ENCODE assay signal across 8 cellular contexts in the genomic region with DNA sequence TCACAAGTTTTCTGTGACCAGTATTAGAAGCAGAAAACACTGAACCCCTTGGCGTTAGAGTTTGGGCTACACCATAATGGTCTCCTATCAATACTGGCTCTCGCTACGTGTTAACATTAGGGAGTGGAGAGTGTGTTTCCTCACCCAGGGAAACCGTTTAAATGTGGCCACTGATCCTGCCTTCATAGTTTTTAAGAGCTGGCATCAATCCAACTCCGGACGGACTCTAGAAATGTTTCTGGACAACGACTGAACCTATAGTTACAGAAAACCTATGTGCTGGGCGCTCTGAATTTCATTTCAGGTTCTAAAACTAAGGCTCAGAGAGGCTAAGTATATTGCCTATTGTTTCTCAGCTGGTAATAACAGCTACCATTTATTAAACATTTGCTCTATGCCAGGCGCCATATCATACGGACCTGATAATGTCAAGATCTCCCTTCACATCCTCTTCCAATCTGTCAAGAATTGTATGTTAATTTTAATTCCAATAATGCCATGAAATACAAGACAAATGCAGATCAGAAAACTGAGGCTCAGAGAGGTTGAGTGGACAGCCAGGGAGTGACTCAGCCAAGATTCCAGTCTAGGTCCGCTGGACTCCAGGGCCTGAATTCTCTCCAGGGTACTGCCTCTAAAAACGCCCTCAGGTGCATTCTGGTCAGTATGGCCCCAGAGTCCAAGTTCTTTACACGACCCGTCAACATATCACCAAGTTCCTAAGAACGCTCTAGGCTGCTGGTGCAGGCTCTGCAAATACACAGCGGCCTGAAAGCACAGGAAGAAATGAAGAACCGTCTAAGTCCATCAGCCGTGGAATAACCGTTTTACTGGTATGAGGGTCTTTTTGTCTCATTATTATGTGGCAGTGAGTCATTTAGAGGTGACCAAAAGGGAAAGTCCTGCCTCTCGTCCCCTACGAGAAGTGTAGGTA. TPM values are rescaled to one million over a fixed set of nuclear protein-coding genes. Genes with fewer than 3 reads are reported as not detected.
DNase-seq lines count a peak whose midpoint lies in the region; ATAC-seq and TF ChIP-seq lines count a peak whose summit lies in the region.

No MANE protein-coding gene starts in this region.

- H3K9me3 ChIP-seq in heart right ventricle (peaks cover 0 to 3% (median 0%) of the 10 kb centered on the region in 11 donors), psoas muscle (no peaks in the 10 kb centered on the region)

- no peaks in the 10 kb centered on the region for H3K9me3 Mint-ChIP-seq in activated T-helper 1 cell treated with anti-CD3 and anti-CD28 coated beads, Interleukin-12 subunit alpha, Interleukin-12 subunit beta, Interleukin-2, Interleukin-4 antibody, amounts not matched to agents 30 ng/mL and 10 ng/mL and 1 ng/mL, durations not matched to agents 14 hours and 24 hours and 36 hours

- intact Hi-C loops in activated T-helper 1 cell treated with anti-CD3 and anti-CD28 coated beads, Interleukin-12 subunit alpha, Interleukin-12 subunit beta, Interleukin-2, Interleukin-4 antibody, amounts not matched to agents 30 ng/mL and 10 ng/mL and 1 ng/mL, durations not matched to agents 14 hours and 24 hours and 36 hours (cut with micrococcal nuclease): loop anchor here (5.0 to 10.0 kb wide), 5 partner anchors 35 to 752 kb away; a partner anchor contains a TSS
- intact Hi-C loops in heart right ventricle (cut with DNase I) (loop anchor here in 5 of 10 donors (5.0 to 10.0 kb wide), 5 partner anchors 75 to 152 kb away; a partner anchor contains a TSS), psoas muscle (cut with DNase I) (loop anchor here in 1 of 2 donors (10.0 kb wide), 1 partner anchor 152 kb away; a partner anchor contains a TSS)

- peak overlapping the region; percentile 96 for H3K4me3 Mint-ChIP-seq in activated T-helper 1 cell treated with anti-CD3 and anti-CD28 coated beads, Interleukin-12 subunit alpha, Interleukin-12 subunit beta, Interleukin-2, Interleukin-4 antibody, amounts not matched to agents 30 ng/mL and 10 ng/mL and 1 ng/mL, durations not matched to agents 14 hours and 24 hours and 36 hours

- H3K4me1 ChIP-seq in heart right ventricle (peaks cover 3 to 57% (median 34%) of the 10 kb centered on the region in 9 donors), psoas muscle (peaks cover 29% of the 10 kb centered on the region)

- H3K36me3 ChIP-seq in heart right ventricle (no peaks in the 10 kb centered on the region), psoas muscle (ENCODE audit: insufficient read depth in 1 of 2, low read depth in 1 of 2) (no peaks in the 10 kb centered on the region)

- H3K27ac Mint-ChIP-seq in activated T-helper 1 cell treated with anti-CD3 and anti-CD28 coated beads, Interleukin-12 subunit alpha, Interleukin-12 subunit beta, Interleukin-2, Interleukin-4 antibody, amounts not matched to agents 30 ng/mL and 10 ng/mL and 1 ng/mL, durations not matched to agents 14 hours and 24 hours and 36 hours: peak overlapping the region; percentile 100

- peak; percentile 58 for DNase-seq in COLO668 (lab: John Stamatoyannopoulos, UW; ENCODE audit: unreplicated experiment)
- DNase-seq in HK-2 (ENCODE audit: unreplicated experiment): peak; percentile 71
- DNase-seq in activated T-helper 1 cell treated with anti-CD3 and anti-CD28 coated beads, Interleukin-12 subunit alpha, Interleukin-12 subunit beta, Interleukin-2, Interleukin-4 antibody, amounts not matched to agents 30 ng/mL and 10 ng/mL and 1 ng/mL, durations not matched to agents 14 hours and 24 hours and 36 hours (ENCODE audit: low spot score): no peak
- DNase-seq in heart right ventricle: peak in 1 of 2 donors; percentile 15
- no peak for DNase-seq in psoas muscle
- DNase-seq in DMS79 (lab: John Stamatoyannopoulos, UW): no peak
- DNase-seq in NCI-H1694 (lab: John Stamatoyannopoulos, UW): no peak

- H3K27ac ChIP-seq in heart right ventricle (peak overlapping the region; percentile 86 to 99 (median 96)), psoas muscle (peak overlapping the region; percentile 98)

- no peaks in the 10 kb centered on the region for H3K27me3 Mint-ChIP-seq in activated T-helper 1 cell treated with anti-CD3 and anti-CD28 coated beads, Interleukin-12 subunit alpha, Interleukin-12 subunit beta, Interleukin-2, Interleukin-4 antibody, amounts not matched to agents 30 ng/mL and 10 ng/mL and 1 ng/mL, durations not matched to agents 14 hours and 24 hours and 36 hours (ENCODE audit: insufficient read depth)

- ATAC-seq in heart right ventricle (peak in 7 of 8 donors; percentile 6 to 32 (median 25)), psoas muscle (peak; percentile 5 to 41 (median 28)), HG02970 (IDR thresholded peaks at IDR 0.05; ENCODE audit: low FRiP score, unreplicated experiment) (no peak)

- H3K36me3 Mint-ChIP-seq in activated T-helper 1 cell treated with anti-CD3 and anti-CD28 coated beads, Interleukin-12 subunit alpha, Interleukin-12 subunit beta, Interleukin-2, Interleukin-4 antibody, amounts not matched to agents 30 ng/mL and 10 ng/mL and 1 ng/mL, durations not matched to agents 14 hours and 24 hours and 36 hours (ENCODE audit: low read depth): peaks cover 23% of the 10 kb centered on the region

- TF ChIP-seq CTCF in heart right ventricle (IDR thresholded peaks at IDR 0.05): no peak
- no peak for TF ChIP-seq CTCF in psoas muscle (IDR thresholded peaks at IDR 0.05)

- H3K27me3 ChIP-seq in heart right ventricle: no peaks in the 10 kb centered on the region
- no peaks in the 10 kb centered on the region for H3K27me3 ChIP-seq in psoas muscle (ENCODE audit: insufficient read depth in 3 of 3, low read length in 2 of 3)

- peaks cover 62% of the 10 kb centered on the region for H3K4me1 Mint-ChIP-seq in activated T-helper 1 cell treated with anti-CD3 and anti-CD28 coated beads, Interleukin-12 subunit alpha, Interleukin-12 subunit beta, Interleukin-2, Interleukin-4 antibody, amounts not matched to agents 30 ng/mL and 10 ng/mL and 1 ng/mL, durations not matched to agents 14 hours and 24 hours and 36 hours (ENCODE audit: low read depth)

- H3K4me3 ChIP-seq in heart right ventricle (peak overlapping the region; percentile 50 to 94 (median 85)), psoas muscle (peak overlapping the region; percentile 96)

- WGBS in heart right ventricle, 2 donors: 7% methylated on average over 21 of the region's 21 CpGs
- WGBS in psoas muscle, 3 donors: 11 to 12% (median 11%) methylated on average over 21 of the region's 21 CpGs

RNA-seq across cellular contexts. Expression of a gene that starts 0.9 kb away (rescaled TPM):
- total RNA-seq in activated T-helper 1 cell treated with anti-CD3 and anti-CD28 coated beads, Interleukin-12 subunit alpha, Interleukin-12 subunit beta, Interleukin-2, Interleukin-4 antibody, amounts not matched to agents 30 ng/mL and 10 ng/mL and 1 ng/mL, durations not matched to agents 14 hours and 24 hours and 36 hours: 136 and 142 TPM in 2 replicates
- total RNA-seq in heart right ventricle: 10 to 100 TPM; 23.1 to 39.4 (median 29.4) TPM
- 10 to 100 TPM; 10.0 to 27.1 TPM for polyA plus RNA-seq in heart right ventricle
- total RNA-seq in psoas muscle: 10 to 100 TPM; 22.4 to 52.0 (median 41.5) TPM
- 10 to 100 TPM; 18.5 to 23.2 (median 21.5) TPM for polyA plus RNA-seq in psoas muscle

Comparison
In these comparisons a context has a peak if more than half of its experiments do, and no peak if none do; other contexts are left out.
1. DNase-seq: peak in COLO668 (single experiment) and HK-2 (single experiment); none in activated T-helper 1 cell treated with anti-CD3 and anti-CD28 coated beads, Interleukin-12 subunit alpha, Interleukin-12 subunit beta, Interleukin-2, Interleukin-4 antibody, amounts not matched to agents 30 ng/mL and 10 ng/mL and 1 ng/mL, durations not matched to agents 14 hours and 24 hours and 36 hours (single experiment), psoas muscle (0 of 2), DMS79 (single experiment) and NCI-H1694 (single experiment).